In the genomic region with DNA sequence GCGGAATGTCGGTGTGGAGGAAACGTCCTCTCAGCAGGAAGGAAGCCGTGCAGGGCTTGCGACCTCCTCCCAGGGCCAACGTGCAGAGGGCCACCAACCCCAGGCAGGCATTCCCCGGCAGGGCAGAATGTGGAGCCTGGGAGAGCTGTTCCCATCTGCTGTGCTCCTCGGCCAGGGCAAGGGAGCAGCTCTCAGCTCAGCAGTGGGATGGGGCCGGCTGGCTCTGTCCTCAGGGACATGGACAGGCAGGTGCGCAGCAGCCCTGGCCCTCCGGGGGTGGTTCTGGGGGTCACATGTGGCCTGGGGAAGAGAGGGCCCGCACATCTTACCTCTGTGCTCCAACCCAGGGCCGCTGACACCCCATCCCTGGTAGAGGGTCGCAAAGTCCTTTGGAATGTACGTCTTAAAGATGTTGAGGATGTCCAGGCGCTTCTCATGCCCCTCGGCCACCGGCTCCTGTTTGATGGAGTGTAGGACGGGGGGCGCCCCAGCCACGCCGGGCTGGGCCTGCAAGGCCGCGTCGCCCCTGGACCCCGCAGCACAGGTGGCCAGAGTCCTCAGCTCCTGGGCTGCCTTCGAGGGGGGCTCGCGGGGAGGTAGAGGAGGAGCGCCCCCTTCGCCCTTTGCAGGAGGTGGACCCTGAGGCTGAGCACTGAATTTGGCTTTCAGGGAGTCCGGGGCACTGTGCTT, we compare ENCODE assay signal across 24 cellular contexts.
"Had no signal": no experiment of that assay in that cellular context is flagged by ENCODE, and none has a peak within 500 bp of the region (broad histone marks: within the 10 kb centered on the region; RNA-seq: fewer than 3 reads in every experiment).

No MANE protein-coding gene starts in this region.

- ATAC-seq: activated CD4-positive, CD25-positive, alpha-beta regulatory T cell treated with anti-CD3 and anti-CD28 coated beads, Interleukin-2, amount 50 U/mL, for 24 hours; activated naive CD8-positive, alpha-beta T cell treated with anti-CD3 and anti-CD28 coated beads, Interleukin-2, amount 50 U/mL, for 24 hours; activated T-helper 17 cell treated with anti-CD3 and anti-CD28 coated beads, Interleukin-2, amount 50 U/mL, for 72 hours; naive thymus-derived CD4-positive, alpha-beta T cell; pancreas; T-helper 17 cell had no signal

- H3K27ac Mint-ChIP-seq: activated naive CD4-positive, alpha-beta T cell treated with anti-CD3 and anti-CD28 coated beads, Interleukin-2, amount 50 U/mL, for 24 hours; activated naive CD8-positive, alpha-beta T cell treated with anti-CD3 and anti-CD28 coated beads, Interleukin-2, amount 50 U/mL, for 24 hours; activated T-cell treated with anti-CD3 and anti-CD28 coated beads, Interleukin-2, amount 50 U/mL, for 24 hours; activated T-helper 17 cell treated with anti-CD3 and anti-CD28 coated beads, Interleukin-2, amount 50 U/mL, for 72 hours; T-helper 17 cell had no signal

- H3K9me3 ChIP-seq: pancreas, prostate gland, tibial nerve had no signal

- H3K27me3 Mint-ChIP-seq: activated naive CD4-positive, alpha-beta T cell treated with anti-CD3 and anti-CD28 coated beads, Interleukin-2, amount 50 U/mL, for 24 hours; activated naive CD8-positive, alpha-beta T cell treated with anti-CD3 and anti-CD28 coated beads, Interleukin-2, amount 50 U/mL, for 24 hours; activated T-helper 17 cell treated with anti-CD3 and anti-CD28 coated beads, Interleukin-2, amount 50 U/mL, for 72 hours; T-helper 17 cell had no signal

- H3K4me3 Mint-ChIP-seq: activated naive CD4-positive, alpha-beta T cell treated with anti-CD3 and anti-CD28 coated beads, Interleukin-2, amount 50 U/mL, for 24 hours; activated naive CD8-positive, alpha-beta T cell treated with anti-CD3 and anti-CD28 coated beads, Interleukin-2, amount 50 U/mL, for 24 hours; activated T-cell treated with anti-CD3 and anti-CD28 coated beads, Interleukin-2, amount 50 U/mL, for 24 hours; naive thymus-derived CD4-positive, alpha-beta T cell; T-helper 17 cell had no signal

- H3K4me1 ChIP-seq: pancreas, prostate gland had no signal

- H3K4me3 ChIP-seq: pancreas, prostate gland, tibial nerve had no signal

- DNase-seq: activated CD4-positive, alpha-beta T cell treated with anti-CD3 and anti-CD28 coated beads for 48 hours; activated CD4-positive, alpha-beta T cell treated with anti-CD3 and anti-CD28 coated beads, Interleukin-2, amount 50 U/mL, for 48 hours; activated CD8-positive, alpha-beta memory T cell treated with anti-CD3 and anti-CD28 coated beads for 24 hours; activated naive CD8-positive, alpha-beta T cell treated with anti-CD3 and anti-CD28 coated beads, Interleukin-2, amount 50 U/mL, for 24 hours; activated T-cell treated with anti-CD3 and anti-CD28 coated beads, Interleukin-2, amount 50 U/mL, for 24 hours; amygdala; central memory CD4-positive, alpha-beta T cell; effector CD8-positive, alpha-beta T cell; erythroblast; kidney glomerular epithelial cell; midbrain; naive thymus-derived CD4-positive, alpha-beta T cell; nucleus accumbens; pancreas; retina; stimulated activated naive CD4-positive, alpha-beta T cell treated with Interleukin-2 at 50 U/mL for 16 hours; T-helper 17 cell; T1000; WERI-Rb-1 had no signal

- H3K27ac ChIP-seq: pancreas, prostate gland, tibial nerve, WERI-Rb-1 had no signal

- H3K27me3 ChIP-seq: pancreas, tibial nerve had no signal

- H3K36me3 ChIP-seq: prostate gland had no signal
